Comparison of ENCODE assay signal across 14 cellular contexts in the genomic region with DNA sequence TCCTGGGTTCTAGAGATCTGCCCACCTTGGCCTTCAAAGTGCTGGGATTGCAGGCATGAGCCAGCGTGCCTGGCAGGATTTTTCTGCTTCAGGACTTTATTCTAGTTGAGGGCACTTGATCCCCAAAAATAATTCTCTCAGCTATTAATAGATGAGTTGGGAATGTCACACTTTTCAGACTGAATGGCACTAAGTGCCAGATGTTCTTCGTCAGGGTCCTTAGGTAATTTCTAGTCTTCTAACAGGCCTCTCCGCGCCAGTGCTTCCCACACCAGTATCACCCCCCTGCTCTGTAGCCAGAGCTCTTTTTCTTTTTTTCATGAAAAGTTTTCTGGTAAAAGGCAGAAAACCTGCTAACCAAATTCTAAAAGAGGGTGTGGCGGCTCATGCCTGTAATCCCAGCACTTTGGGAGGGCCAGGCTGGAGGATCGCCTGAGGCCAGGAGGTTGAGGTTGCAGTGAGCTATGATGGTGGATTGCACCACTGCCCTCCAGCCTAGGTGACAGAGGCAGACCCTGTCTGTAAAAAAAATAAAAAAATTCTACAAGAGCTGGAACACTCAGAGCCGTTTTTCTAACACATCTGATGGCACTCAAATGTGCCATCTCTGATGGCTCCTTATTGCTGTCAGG. TPM values are rescaled to one million over a fixed set of nuclear protein-coding genes. Genes with fewer than 3 reads are reported as not detected.
A peak's percentile ranks its signal among the peaks of the same experiment; 100 is the strongest.
DNase-seq lines count a peak whose midpoint lies in the region; ATAC-seq and TF ChIP-seq lines count a peak whose summit lies in the region.
"Had no signal": no experiment of that assay in that cellular context is flagged by ENCODE, and none has a peak within 500 bp of the region (broad histone marks: within the 10 kb centered on the region; RNA-seq: fewer than 3 reads in every experiment).

No MANE protein-coding gene starts in this region.

- no peak for DNase-seq in left cardiac atrium
- DNase-seq in left ventricle myocardium inferior: no peak
- peak; percentile 78 for DNase-seq in ELF-1 (ENCODE audit: low read depth, low spot score)
- DNase-seq in epithelial cell of esophagus (ENCODE audit: low read depth): peak; percentile 36
- no peak for DNase-seq in stimulated activated naive CD4-positive, alpha-beta T cell treated with Interleukin-2 at 50 U/mL for 16 hours (lab: John Stamatoyannopoulos, UW)
- DNase-seq in natural killer cell: no peak
- DNase-seq: BE2C; Caco-2; CD8-positive, alpha-beta memory T cell; DND-41; GF-D8; H7 had no signal

- H3K36me3 Mint-ChIP-seq in natural killer cell: no peaks in the 10 kb centered on the region

- H3K9me3 ChIP-seq in left ventricle myocardium inferior (replicated peaks): no peaks in the 10 kb centered on the region
- H3K9me3 ChIP-seq: BE2C, Caco-2 had no signal

- TF ChIP-seq CTCF in left ventricle myocardium inferior (IDR thresholded peaks at IDR 0.05; ENCODE audit: borderline replicate concordance) (no peak), epithelial cell of esophagus (IDR thresholded peaks at IDR 0.05; ENCODE audit: insufficient read depth, low read depth, low read length, missing control alignments) (no peak), natural killer cell (IDR thresholded peaks at IDR 0.05) (no peak)

- H3K9me3 Mint-ChIP-seq in natural killer cell: no peaks in the 10 kb centered on the region
- H3K9me3 Mint-ChIP-seq: CD8-positive, alpha-beta memory T cell had no signal

- intact Hi-C loops in left cardiac atrium (cut with DNase I) (loop anchor here in 1 of 2 donors (5.0 kb wide), 1 partner anchor 45 kb away; no protein-coding TSS in a partner anchor), left ventricle myocardium inferior (cut with micrococcal nuclease) (no loop called here), natural killer cell (cut with micrococcal nuclease) (no loop called here)

- no peak overlapping the region for H3K27ac Mint-ChIP-seq in natural killer cell

- ATAC-seq in left cardiac atrium (peak; percentile 8 to 71), GM21515 (IDR thresholded peaks at IDR 0.05; ENCODE audit: unreplicated experiment) (no peak), natural killer cell (no peak)

- H3K4me3 Mint-ChIP-seq in natural killer cell: no peak overlapping the region
- H3K4me3 Mint-ChIP-seq: CD8-positive, alpha-beta memory T cell had no signal

- H3K4me3 ChIP-seq in left ventricle myocardium inferior (no peak overlapping the region), epithelial cell of esophagus (ENCODE audit: low read length) (no peak overlapping the region)

- no peaks in the 10 kb centered on the region for H3K4me1 Mint-ChIP-seq in natural killer cell
- H3K4me1 Mint-ChIP-seq: CD8-positive, alpha-beta memory T cell had no signal

- no peaks in the 10 kb centered on the region for H3K27me3 ChIP-seq in left ventricle myocardium inferior (ENCODE audit: low read depth)
- H3K27me3 ChIP-seq: BE2C had no signal

- no peaks in the 10 kb centered on the region for H3K36me3 ChIP-seq in left ventricle myocardium inferior
- H3K36me3 ChIP-seq: BE2C had no signal

- H3K27ac ChIP-seq in left ventricle myocardium inferior (replicated peaks): no peak overlapping the region
- H3K27ac ChIP-seq: HL-60 had no signal

- H3K4me1 ChIP-seq in left ventricle myocardium inferior: no peaks in the 10 kb centered on the region
- H3K4me1 ChIP-seq: BE2C, Caco-2 had no signal

- peaks cover 7 to 12% of the 10 kb centered on the region in 2 donors for H3K27me3 Mint-ChIP-seq in natural killer cell (ENCODE audit: low read depth in 2 of 2)

RNA-seq across cellular contexts. Expression of gene SARS1, which starts 6.1 kb away (rescaled TPM):
- 100 to 1,000 TPM; 109 to 141 TPM for total RNA-seq in left cardiac atrium
- 92.0 TPM for total RNA-seq in left ventricle myocardium inferior
- 100 to 1,000 TPM in 2 of 3 donors, 10 to 100 TPM in 1; 95.6 to 122 (median 106) TPM for total RNA-seq in natural killer cell

RNA-seq across cellular contexts. Expression of gene CELSR2, which starts 41.8 kb away (rescaled TPM):
- total RNA-seq in left cardiac atrium: 10 to 100 TPM; 15.6 to 21.1 TPM
- total RNA-seq in left ventricle myocardium inferior: 4.2 TPM
- total RNA-seq in natural killer cell: 1 to 10 TPM; 7.1 to 9.7 (median 7.4) TPM

Comparison
In these comparisons a context has a peak if more than half of its experiments do, and no peak if none do; other contexts are left out.
1. ATAC-seq: peak in left cardiac atrium (2 of 2); none in GM21515 (single experiment) and natural killer cell (0 of 3).
2. DNase-seq: peak in ELF-1 (single experiment) and epithelial cell of esophagus (single experiment); none in left cardiac atrium (single experiment), left ventricle myocardium inferior (single experiment), stimulated activated naive CD4-positive, alpha-beta T cell treated with Interleukin-2 at 50 U/mL for 16 hours (single experiment) and natural killer cell (single experiment).